8 cellular contexts compared by ENCODE assay signal in the genomic region with DNA sequence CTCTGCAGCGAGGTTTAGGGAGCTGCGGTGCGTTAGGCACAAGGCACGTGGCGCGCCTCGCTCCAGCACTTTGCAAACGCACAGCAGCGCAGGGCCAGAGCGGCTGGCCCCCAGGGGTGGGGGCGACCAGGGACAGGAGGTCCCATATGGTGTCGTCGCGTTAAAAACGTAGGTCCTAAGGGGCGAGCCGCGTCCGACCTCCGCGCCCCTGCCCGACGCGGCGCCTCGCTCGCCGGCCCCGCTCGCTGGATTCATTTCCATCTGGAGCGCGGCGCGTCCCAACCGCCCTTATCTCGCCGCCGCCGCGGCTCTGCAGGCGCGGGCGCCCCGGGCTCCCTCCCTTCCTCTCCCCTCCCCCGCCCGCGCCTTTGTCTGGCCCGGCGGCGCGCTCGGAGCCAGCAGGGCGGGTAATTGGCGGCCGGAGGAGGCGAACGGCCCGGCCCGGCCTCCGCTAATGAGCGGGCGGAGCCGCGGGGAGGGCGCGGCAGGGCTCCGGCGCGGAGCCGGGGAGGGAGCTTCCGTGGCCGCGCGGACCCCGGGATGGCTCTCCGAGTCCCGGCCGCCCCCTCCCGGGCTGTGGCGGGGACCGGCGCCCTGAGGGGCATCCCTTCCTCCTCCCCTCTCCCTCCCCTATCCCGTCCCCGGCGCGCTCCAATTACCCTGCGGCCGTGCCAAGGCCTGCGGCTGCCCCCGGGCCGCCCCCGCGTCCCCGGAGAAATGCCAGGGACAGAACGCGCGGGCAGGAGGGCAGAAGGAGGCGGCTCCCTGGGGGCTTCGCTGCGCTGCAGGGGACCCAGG.
DNase-seq lines count a peak whose midpoint lies in the region; ATAC-seq lines count a peak whose summit lies in the region.

No MANE protein-coding gene starts in this region.

- ATAC-seq in left cardiac atrium (peak; percentile 95 to 97), GM19463 (IDR thresholded peaks at IDR 0.05; ENCODE audit: unreplicated experiment) (no peak)

- peak; percentile 13 to 48 for DNase-seq in NCI-H187 (lab: John Stamatoyannopoulos, UW)
- no peak for DNase-seq in NCI-H187 treated with DMSO at 0.1 percent for 48 hours (lab: John Stamatoyannopoulos, UW)
- peak; percentile 27 for DNase-seq in NCI-H226
- DNase-seq in amniotic epithelial cell (ENCODE audit: low read depth) = peak; percentile 47
- peak; percentile 73 for DNase-seq in left cardiac atrium
- peak; percentile 86 for DNase-seq in posterior vena cava (ENCODE audit: low spot score)
- DNase-seq in T1000 (lab: John Stamatoyannopoulos, UW) = no peak

- intact Hi-C loops in left cardiac atrium (cut with DNase I) (no loop called here), posterior vena cava (cut with DNase I) (loop anchor here in 1 of 2 donors (5.0 kb wide), 1 partner anchor 36 kb away; no protein-coding TSS in a partner anchor)

Comparison
In these comparisons a context has a peak if more than half of its experiments do, and no peak if none do; other contexts are left out.
1. DNase-seq: peak in NCI-H187 (2 of 2), NCI-H226 (single experiment), amniotic epithelial cell (single experiment), left cardiac atrium (single experiment) and posterior vena cava (single experiment); none in NCI-H187 treated with DMSO at 0.1 percent for 48 hours (single experiment) and T1000 (single experiment).